In the genomic region with DNA sequence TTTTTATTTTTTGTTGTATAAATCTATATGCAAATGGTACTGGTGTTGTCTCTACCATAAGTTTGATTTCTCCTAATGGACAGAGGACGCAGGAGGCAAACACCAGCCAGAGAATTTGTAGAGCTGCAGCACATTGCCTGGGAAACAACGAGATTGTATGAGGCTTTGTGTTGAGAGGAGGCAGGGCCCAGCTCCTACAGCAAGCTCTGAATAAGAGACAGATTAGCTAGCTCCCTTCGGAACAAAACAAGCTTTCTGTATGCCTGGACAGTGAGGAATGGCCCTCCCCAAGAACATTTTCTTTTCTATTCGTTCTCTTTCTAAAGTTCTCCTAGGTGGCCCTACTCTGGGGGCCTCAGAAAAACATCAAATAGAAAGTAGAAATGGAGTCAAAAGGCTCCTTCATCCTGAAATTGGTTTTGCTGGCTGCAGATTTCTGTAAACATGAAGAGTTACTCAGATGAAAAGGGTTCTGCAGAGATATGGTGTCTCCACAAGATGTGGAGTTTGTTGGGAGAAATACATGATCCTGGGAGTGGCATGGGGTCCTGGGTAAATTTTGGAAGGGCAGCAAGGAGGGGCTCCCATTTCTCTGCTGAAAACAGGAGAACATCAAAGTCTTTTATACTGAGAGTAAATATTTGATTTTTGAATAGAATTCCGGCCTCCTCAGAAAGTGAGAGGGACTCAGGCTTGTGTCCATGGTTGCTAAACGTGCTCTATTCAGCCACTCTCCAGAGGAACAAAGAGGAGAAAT, we compare ENCODE assay signal across 22 cellular contexts.
DNase-seq lines count a peak whose midpoint lies in the region; ATAC-seq and TF ChIP-seq lines count a peak whose summit lies in the region.
"Had no signal": no experiment of that assay in that cellular context is flagged by ENCODE, and none has a peak within 500 bp of the region (broad histone marks: within the 10 kb centered on the region; RNA-seq: fewer than 3 reads in every experiment).

No MANE protein-coding gene starts in this region.

- peaks cover 20% of the 10 kb centered on the region for H3K4me1 ChIP-seq in Loucy (ENCODE audit: insufficient read depth, low read length, poor library complexity, severe bottlenecking)
- H3K4me1 ChIP-seq: Caco-2, heart right ventricle had no signal

- ATAC-seq in GM18498 (IDR thresholded peaks at IDR 0.05; ENCODE audit: unreplicated experiment) (no peak), GM21619 (IDR thresholded peaks at IDR 0.05; ENCODE audit: unreplicated experiment) (no peak), HG03025 (IDR thresholded peaks at IDR 0.05; ENCODE audit: low FRiP score, unreplicated experiment) (no peak)
- ATAC-seq: heart right ventricle; stimulated activated effector memory CD8-positive, alpha-beta T cell treated with anti-CD3 and anti-CD28 coated beads, Interleukin-12 subunit alpha, Interleukin-12 subunit beta, amount 100 ng/mL, for 72 hours had no signal

- peak overlapping the region; percentile 92 for H2AFZ ChIP-seq in Loucy (ENCODE audit: low read length)

- no peaks in the 10 kb centered on the region for H3K79me2 ChIP-seq in Loucy (ENCODE audit: insufficient read depth, low read length)

- H3K9ac ChIP-seq in Loucy (ENCODE audit: low read depth, low read length, poor library complexity, severe bottlenecking), result peak overlapping the region; percentile 65

- H3K9me3 ChIP-seq in Loucy (ENCODE audit: insufficient read depth, low read depth, low read length), result no peaks in the 10 kb centered on the region
- H3K9me3 ChIP-seq: Caco-2, heart right ventricle, ovary, upper lobe of left lung had no signal

- no peaks in the 10 kb centered on the region for H4K20me1 ChIP-seq in Loucy (ENCODE audit: insufficient read depth, low read length, poor library complexity, severe bottlenecking)

- no peaks in the 10 kb centered on the region for H3K36me3 ChIP-seq in Loucy (ENCODE audit: insufficient read depth, low read length)
- H3K36me3 ChIP-seq: heart right ventricle, ovary, upper lobe of left lung had no signal

- DNase-seq in caudate nucleus (lab: John Stamatoyannopoulos, UW) (peak in 48 of 61 donors; percentile 11 to 91 (median 60)), midbrain (lab: John Stamatoyannopoulos, UW) (peak; percentile 86), retina (peak; percentile 44)
- DNase-seq: activated CD4-positive, CD25-positive, alpha-beta regulatory T cell; activated naive CD4-positive, alpha-beta T cell treated with anti-CD3 and anti-CD28 coated beads, Interleukin-2, amount 50 U/mL, for 16 hours; activated T-cell treated with anti-CD3 and anti-CD28 coated beads, Interleukin-2, amount 50 U/mL, for 24 hours; Caco-2; DND-41; heart right ventricle; Karpas-422; NCI-H2081 treated with DMSO at 0.1 percent for 48 hours; NCI-H510A; ovary; T1000; upper lobe of left lung had no signal

- no peaks in the 10 kb centered on the region for H3K27me3 ChIP-seq in Loucy (ENCODE audit: insufficient read depth, low read length, poor library complexity, severe bottlenecking)
- H3K27me3 ChIP-seq: heart right ventricle, ovary, upper lobe of left lung had no signal

- no peak for TF ChIP-seq CTCF in Loucy (conservative IDR thresholded peaks at IDR 0.05; ENCODE audit: low read length)

- H3K27ac ChIP-seq in caudate nucleus (ENCODE audit: low read depth, low read length), result peak overlapping the region; percentile 99
- H3K27ac ChIP-seq: coronary artery, heart right ventricle, ovary, RWPE1, upper lobe of left lung had no signal

- H3K4me3 ChIP-seq in Loucy (ENCODE audit: low read length, poor library complexity, severe bottlenecking), result no peak overlapping the region
- H3K4me3 ChIP-seq: coronary artery, heart right ventricle, ovary, upper lobe of left lung had no signal

- H3K9me2 ChIP-seq in Loucy (replicated peaks; ENCODE audit: low read depth, low read length), result no peaks in the 10 kb centered on the region

- H3K4me2 ChIP-seq in Loucy (ENCODE audit: low read depth, low read length, poor library complexity, severe bottlenecking), result no peak overlapping the region

- no peaks in the 10 kb centered on the region for H3F3A ChIP-seq in Loucy (ENCODE audit: low read depth)
